In the genomic region with DNA sequence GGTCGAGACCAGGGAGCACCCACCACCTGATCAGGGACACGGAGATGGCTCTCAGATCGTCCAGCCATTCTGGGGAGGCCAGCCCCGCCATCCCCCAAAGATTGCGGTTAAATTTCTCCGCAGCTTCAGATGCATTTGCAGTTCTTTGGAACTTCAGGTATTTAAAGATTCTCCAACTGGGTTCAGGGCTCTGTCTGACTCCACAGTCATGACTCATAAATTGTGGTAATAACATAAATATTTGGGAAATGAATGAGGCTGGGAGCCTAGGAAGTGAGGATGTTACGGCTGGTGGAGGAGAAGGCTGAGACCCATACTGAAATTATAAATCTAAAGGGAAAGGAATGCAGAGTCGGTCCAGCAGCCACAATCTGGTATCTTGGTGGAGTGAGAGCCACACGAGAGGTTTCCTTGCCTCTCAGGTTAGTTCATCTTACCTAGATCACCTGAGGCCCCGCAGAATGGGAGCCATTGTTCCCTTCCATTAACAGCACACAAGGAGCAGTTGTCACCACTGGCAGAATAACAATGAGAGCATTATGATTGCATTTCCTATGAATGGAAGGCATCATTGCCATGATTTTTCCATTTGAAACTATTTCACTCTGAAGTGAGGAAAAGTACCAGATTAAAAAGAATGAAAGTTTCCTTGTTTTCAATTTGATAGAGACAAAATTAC, we compare ENCODE assay signal across 10 cellular contexts. TPM values are rescaled to one million over a fixed set of nuclear protein-coding genes. Genes with fewer than 3 reads are reported as not detected.
A peak's percentile ranks its signal among the peaks of the same experiment; 100 is the strongest.
DNase-seq lines count a peak whose midpoint lies in the region; ATAC-seq and FAIRE-seq lines count a peak whose summit lies in the region.
"Had no signal": no experiment of that assay in that cellular context is flagged by ENCODE, and none has a peak within 500 bp of the region (broad histone marks: within the 10 kb centered on the region; RNA-seq: fewer than 3 reads in every experiment).

No MANE protein-coding gene starts in this region.

- H3K4me3 ChIP-seq in iPS-15b (ENCODE audit: low read depth, low read length): no peak overlapping the region
- H3K4me3 ChIP-seq: stomach had no signal

- H3K4me1 Mint-ChIP-seq in naive thymus-derived CD8-positive, alpha-beta T cell: peaks cover 0 to 4% (median 2%) of the 10 kb centered on the region in 4 donors

- peak; percentile 99 for DNase-seq in ACHN
- DNase-seq in HTR-8/SVneo (ENCODE audit: insufficient read length, low spot score): peak; percentile 75
- DNase-seq in amniotic stem cell (lab: John Stamatoyannopoulos, UW): peak; percentile 85
- DNase-seq in HPDE6-E6E7 (ENCODE audit: extremely low spot score): no peak
- no peak for DNase-seq in effector CD8-positive, alpha-beta T cell (lab: John Stamatoyannopoulos, UW)
- no peak for DNase-seq in NK-92 (lab: John Stamatoyannopoulos, UW; ENCODE audit: unreplicated experiment)
- DNase-seq in naive thymus-derived CD8-positive, alpha-beta T cell: no peak
- DNase-seq: occipital lobe, stomach had no signal

- no peaks in the 10 kb centered on the region for H3K27me3 ChIP-seq in iPS-15b (ENCODE audit: control insufficient read depth, insufficient read depth, low read length)
- H3K27me3 ChIP-seq: stomach had no signal

- H3K9ac ChIP-seq in iPS-15b (ENCODE audit: low read depth, low read length): peak overlapping the region; percentile 82

- no peaks in the 10 kb centered on the region for H3K9me3 Mint-ChIP-seq in naive thymus-derived CD8-positive, alpha-beta T cell

- H3K9me3 ChIP-seq in iPS-15b (ENCODE audit: control insufficient read depth, insufficient read depth, low read length): no peaks in the 10 kb centered on the region
- H3K9me3 ChIP-seq: stomach had no signal

- peaks cover 19% of the 10 kb centered on the region for H3K4me1 ChIP-seq in iPS-15b (ENCODE audit: control insufficient read depth, insufficient read depth, low read length)
- H3K4me1 ChIP-seq: stomach had no signal

- in situ Hi-C loops in ACHN (cut with HindIII; ENCODE audit: low pct_ligation_motif_present, low pct_unique_long_range_greater_than_20kb, low sequenced_read_pairs): no loop called here

- H3K4me3 Mint-ChIP-seq in naive thymus-derived CD8-positive, alpha-beta T cell: no peak overlapping the region

- no peaks in the 10 kb centered on the region for H3K36me3 Mint-ChIP-seq in naive thymus-derived CD8-positive, alpha-beta T cell

- POLR2A ChIA-PET in naive thymus-derived CD8-positive, alpha-beta T cell (lab: Charles Lee): no interaction called here

- no peaks in the 10 kb centered on the region for H3K27me3 Mint-ChIP-seq in naive thymus-derived CD8-positive, alpha-beta T cell

- H3K27ac Mint-ChIP-seq in naive thymus-derived CD8-positive, alpha-beta T cell: no peak overlapping the region

- no peaks in the 10 kb centered on the region for H3K36me3 ChIP-seq in iPS-15b (ENCODE audit: control insufficient read depth, insufficient read depth, low read length)
- H3K36me3 ChIP-seq: stomach had no signal

- no peak for FAIRE-seq in HTR-8/SVneo (lab: Jason Lieb, UNC)

- ATAC-seq in naive thymus-derived CD8-positive, alpha-beta T cell: no peak

RNA-seq across cellular contexts. Expression of a gene that starts 26.7 kb away (rescaled TPM):
- total RNA-seq in naive thymus-derived CD8-positive, alpha-beta T cell: 100 to 1,000 TPM; 112 to 118 TPM
- polyA plus RNA-seq in naive thymus-derived CD8-positive, alpha-beta T cell: 100 to 1,000 TPM; 113 to 159 (median 115) TPM

Comparison
In these comparisons a context has a peak if more than half of its experiments do, and no peak if none do; other contexts are left out.
1. DNase-seq: peak in ACHN (single experiment), HTR-8/SVneo (single experiment) and amniotic stem cell (single experiment); none in HPDE6-E6E7 (single experiment), effector CD8-positive, alpha-beta T cell (single experiment), NK-92 (single experiment) and naive thymus-derived CD8-positive, alpha-beta T cell (0 of 10).